In genomic region chr4:143184503-143185252, GRCh38 we compare ENCODE assay signal across 1 cellular context.
TF ChIP-seq lines count a peak whose summit lies in the region.

A gene with protein sequence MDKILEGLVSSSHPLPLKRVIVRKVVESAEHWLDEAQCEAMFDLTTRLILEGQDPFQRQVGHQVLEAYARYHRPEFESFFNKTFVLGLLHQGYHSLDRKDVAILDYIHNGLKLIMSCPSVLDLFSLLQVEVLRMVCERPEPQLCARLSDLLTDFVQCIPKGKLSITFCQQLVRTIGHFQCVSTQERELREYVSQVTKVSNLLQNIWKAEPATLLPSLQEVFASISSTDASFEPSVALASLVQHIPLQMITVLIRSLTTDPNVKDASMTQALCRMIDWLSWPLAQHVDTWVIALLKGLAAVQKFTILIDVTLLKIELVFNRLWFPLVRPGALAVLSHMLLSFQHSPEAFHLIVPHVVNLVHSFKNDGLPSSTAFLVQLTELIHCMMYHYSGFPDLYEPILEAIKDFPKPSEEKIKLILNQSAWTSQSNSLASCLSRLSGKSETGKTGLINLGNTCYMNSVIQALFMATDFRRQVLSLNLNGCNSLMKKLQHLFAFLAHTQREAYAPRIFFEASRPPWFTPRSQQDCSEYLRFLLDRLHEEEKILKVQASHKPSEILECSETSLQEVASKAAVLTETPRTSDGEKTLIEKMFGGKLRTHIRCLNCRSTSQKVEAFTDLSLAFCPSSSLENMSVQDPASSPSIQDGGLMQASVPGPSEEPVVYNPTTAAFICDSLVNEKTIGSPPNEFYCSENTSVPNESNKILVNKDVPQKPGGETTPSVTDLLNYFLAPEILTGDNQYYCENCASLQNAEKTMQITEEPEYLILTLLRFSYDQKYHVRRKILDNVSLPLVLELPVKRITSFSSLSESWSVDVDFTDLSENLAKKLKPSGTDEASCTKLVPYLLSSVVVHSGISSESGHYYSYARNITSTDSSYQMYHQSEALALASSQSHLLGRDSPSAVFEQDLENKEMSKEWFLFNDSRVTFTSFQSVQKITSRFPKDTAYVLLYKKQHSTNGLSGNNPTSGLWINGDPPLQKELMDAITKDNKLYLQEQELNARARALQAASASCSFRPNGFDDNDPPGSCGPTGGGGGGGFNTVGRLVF (plus strand): TSS chr4:143184917. CDS start chr4:143185451, 534 bp downstream.

TF ChIP-seq in SK-N-SH, 30 proteins besides CTCF, POLR2A, EP300 and RAD21 (continued from another document):
- TF ChIP-seq REST (IDR thresholded peaks at IDR 0.05; ENCODE audit: low read depth, low read length) (no peak), ELF1 (IDR thresholded peaks at IDR 0.05) (peak; percentile 60), EZH2phosphoT487 (IDR thresholded peaks at IDR 0.05; ENCODE audit: borderline replicate concordance, low read depth) (no peak), TAF1 (IDR thresholded peaks at IDR 0.05; ENCODE audit: borderline replicate concordance, low read depth, low read length) (peak; percentile 62), YY1 (IDR thresholded peaks at IDR 0.05; ENCODE audit: low read depth) (peak; percentile 71), TEAD4 (IDR thresholded peaks at IDR 0.05; ENCODE audit: borderline replicate concordance, insufficient read depth) (no peak), MEF2A (IDR thresholded peaks at IDR 0.05; ENCODE audit: borderline replicate concordance, low read depth) (peak; percentile 6; the same call in 1 of the 2 replicates), TCF12 (IDR thresholded peaks at IDR 0.05) (peak; percentile 19; the same call in 1 of the 2 replicates), POLR2AphosphoS5 (IDR thresholded peaks at IDR 0.05; ENCODE audit: low read depth, low read length) (peak; percentile 79; the same call in 1 of the 2 replicates), FOXM1 (IDR thresholded peaks at IDR 0.05; ENCODE audit: low read depth) (no peak), NRF1 (IDR thresholded peaks at IDR 0.05; ENCODE audit: low read depth, low read length) (peak; percentile 61), FOSL2 (IDR thresholded peaks at IDR 0.05; ENCODE audit: borderline replicate concordance, low read depth) (no peak)
- TF ChIP-seq, protein P1, sequence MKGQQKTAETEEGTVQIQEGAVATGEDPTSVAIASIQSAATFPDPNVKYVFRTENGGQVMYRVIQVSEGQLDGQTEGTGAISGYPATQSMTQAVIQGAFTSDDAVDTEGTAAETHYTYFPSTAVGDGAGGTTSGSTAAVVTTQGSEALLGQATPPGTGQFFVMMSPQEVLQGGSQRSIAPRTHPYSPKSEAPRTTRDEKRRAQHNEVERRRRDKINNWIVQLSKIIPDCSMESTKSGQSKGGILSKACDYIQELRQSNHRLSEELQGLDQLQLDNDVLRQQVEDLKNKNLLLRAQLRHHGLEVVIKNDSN (IDR thresholded peaks at IDR 0.05; ENCODE audit: borderline replicate concordance, low read depth), result no peak
